30 cellular contexts compared by ENCODE assay signal in the genomic region with DNA sequence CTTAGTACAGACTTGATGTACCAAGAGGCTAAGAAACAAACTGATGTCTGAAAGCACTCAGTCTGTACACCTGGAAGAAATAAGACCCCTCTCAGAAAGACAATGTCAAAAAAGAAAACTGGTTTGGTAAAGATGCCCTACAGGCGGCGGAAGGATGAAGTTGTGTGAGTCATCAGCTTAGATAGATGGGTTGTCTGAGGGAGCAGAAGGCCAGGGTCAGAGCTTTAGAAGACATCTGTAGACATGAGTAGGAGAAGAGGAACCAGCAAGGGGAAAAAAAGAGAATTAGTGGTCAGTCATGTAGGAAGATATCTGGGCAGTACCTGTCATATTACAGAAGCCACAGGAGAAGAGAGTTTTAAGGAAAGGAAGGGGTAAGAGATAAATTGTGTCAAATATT. TPM values are rescaled to one million over a fixed set of nuclear protein-coding genes. Genes with fewer than 3 reads are reported as not detected.
"Had no signal": no experiment of that assay in that cellular context is flagged by ENCODE, and none has a peak within 500 bp of the region (broad histone marks: within the 10 kb centered on the region; RNA-seq: fewer than 3 reads in every experiment).

No MANE protein-coding gene starts in this region.

- FAIRE-seq: RCC 7860, TTC549 had no signal

- H3K4me3 ChIP-seq: PC-9 had no signal

- H3K4me3 Mint-ChIP-seq: activated CD4-positive, alpha-beta T cell treated with anti-CD3 and anti-CD28 coated beads for 36 hours; activated CD4-positive, alpha-beta T cell treated with anti-CD3 and anti-CD28 coated beads, Interleukin-2, amount 10 ng/mL, durations not matched to agents 7 days and 5 days; activated CD8-positive, alpha-beta T cell treated with anti-CD3 and anti-CD28 coated beads, Interleukin-2, amount 10 ng/mL, durations not matched to agents 7 days and 5 days; activated naive CD4-positive, alpha-beta T cell treated with anti-CD3 and anti-CD28 coated beads for 36 hours; activated T-cell treated with anti-CD3 and anti-CD28 coated beads, Interleukin-2, amount 50 U/mL, for 24 hours; WTC11 had no signal

- DNase-seq: activated CD4-positive, alpha-beta T cell treated with anti-CD3 and anti-CD28 coated beads for 36 hours; activated CD4-positive, alpha-beta T cell treated with anti-CD3 and anti-CD28 coated beads, Interleukin-2, amount 10 ng/mL, durations not matched to agents 7 days and 5 days; activated CD4-positive, alpha-beta T cell treated with anti-CD3 and anti-CD28 coated beads, Interleukin-2, amount 50 U/mL, for 48 hours; activated CD8-positive, alpha-beta T cell treated with anti-CD3 and anti-CD28 coated beads, Interleukin-2, amount 10 ng/mL, durations not matched to agents 7 days and 5 days; activated gamma-delta T cell; activated naive CD4-positive, alpha-beta T cell treated with anti-CD3 and anti-CD28 coated beads for 36 hours; activated T-cell treated with anti-CD3 and anti-CD28 coated beads, Interleukin-2, amount 50 U/mL, for 24 hours; amniotic stem cell; aorta; brain microvascular endothelial cell; central memory CD4-positive, alpha-beta T cell; NCI-H1092; NCI-H1436 treated with DMSO at 0.1 percent for 48 hours; NCI-H1694 treated with DMSO at 0.1 percent for 48 hours; NCI-H2029; NCI-H345; NCI-H524 treated with DMSO at 0.1 percent for 48 hours; PC-9; Right ventricle myocardium superior; SW 1271; T-helper 1 cell; T-helper 2 cell; T1000 had no signal

- H3K27ac Mint-ChIP-seq: activated CD4-positive, alpha-beta T cell treated with anti-CD3 and anti-CD28 coated beads for 36 hours; activated CD4-positive, alpha-beta T cell treated with anti-CD3 and anti-CD28 coated beads, Interleukin-2, amount 10 ng/mL, durations not matched to agents 7 days and 5 days; activated CD8-positive, alpha-beta T cell treated with anti-CD3 and anti-CD28 coated beads, Interleukin-2, amount 10 ng/mL, durations not matched to agents 7 days and 5 days; activated naive CD4-positive, alpha-beta T cell treated with anti-CD3 and anti-CD28 coated beads for 36 hours; activated naive CD4-positive, alpha-beta T cell treated with anti-CD3 and anti-CD28 coated beads, Interleukin-2, amount 50 U/mL, for 72 hours; activated T-cell treated with anti-CD3 and anti-CD28 coated beads, Interleukin-2, amount 50 U/mL, for 24 hours; activated T-helper 2 cell treated with anti-CD3 and anti-CD28 coated beads, Interferon-gamma antibody, Interleukin-2, Interleukin-4, amounts not matched to agents 10 μg/mL and 5 μg/mL and 100 μg/mL, durations not matched to agents 14 hours and 24 hours and 36 hours; WTC11 had no signal

- H3K27me3 ChIP-seq: brain microvascular endothelial cell had no signal

- H3K36me3 Mint-ChIP-seq: activated naive CD4-positive, alpha-beta T cell treated with anti-CD3 and anti-CD28 coated beads, Interleukin-2, amount 50 U/mL, for 72 hours; WTC11 had no signal

- H3K4me2 ChIP-seq: PC-9 had no signal

- H2AFZ ChIP-seq: PC-9 had no signal

- ATAC-seq: activated CD4-positive, alpha-beta T cell treated with anti-CD3 and anti-CD28 coated beads for 36 hours; activated CD4-positive, CD25-positive, alpha-beta regulatory T cell treated with anti-CD3 and anti-CD28 coated beads, Interleukin-2, amount 50 U/mL, for 24 hours; activated CD8-positive, alpha-beta T cell treated with anti-CD3 and anti-CD28 coated beads, Interleukin-2, amount 10 ng/mL, durations not matched to agents 7 days and 5 days; activated naive CD4-positive, alpha-beta T cell treated with anti-CD3 and anti-CD28 coated beads, Interleukin-2, amount 50 U/mL, for 72 hours; WTC11 had no signal

- H3K9me3 Mint-ChIP-seq: activated CD4-positive, alpha-beta T cell treated with anti-CD3 and anti-CD28 coated beads, Interleukin-2, amount 10 ng/mL, durations not matched to agents 7 days and 5 days; activated naive CD4-positive, alpha-beta T cell treated with anti-CD3 and anti-CD28 coated beads for 36 hours; activated naive CD4-positive, alpha-beta T cell treated with anti-CD3 and anti-CD28 coated beads, Interleukin-2, amount 50 U/mL, for 72 hours; activated T-cell treated with anti-CD3 and anti-CD28 coated beads, Interleukin-2, amount 50 U/mL, for 24 hours; activated T-helper 2 cell treated with anti-CD3 and anti-CD28 coated beads, Interferon-gamma antibody, Interleukin-2, Interleukin-4, amounts not matched to agents 10 μg/mL and 5 μg/mL and 100 μg/mL, durations not matched to agents 14 hours and 24 hours and 36 hours; WTC11 had no signal

- H3K27ac ChIP-seq: brain microvascular endothelial cell, PC-9 had no signal

- H3K4me1 Mint-ChIP-seq: activated CD4-positive, alpha-beta T cell treated with anti-CD3 and anti-CD28 coated beads for 36 hours; activated CD4-positive, alpha-beta T cell treated with anti-CD3 and anti-CD28 coated beads, Interleukin-2, amount 10 ng/mL, durations not matched to agents 7 days and 5 days had no signal

RNA-seq across cellular contexts. Expression of a gene that starts 8.3 kb away (rescaled TPM):
- total RNA-seq: activated CD4-positive, alpha-beta T cell treated with anti-CD3 and anti-CD28 coated beads for 36 hours; activated CD4-positive, alpha-beta T cell treated with anti-CD3 and anti-CD28 coated beads, Interleukin-2, amount 10 ng/mL, durations not matched to agents 7 days and 5 days; activated CD8-positive, alpha-beta T cell treated with anti-CD3 and anti-CD28 coated beads, Interleukin-2, amount 10 ng/mL, durations not matched to agents 7 days and 5 days; activated naive CD4-positive, alpha-beta T cell treated with anti-CD3 and anti-CD28 coated beads for 36 hours; activated naive CD4-positive, alpha-beta T cell treated with anti-CD3 and anti-CD28 coated beads, Interleukin-2, amount 50 U/mL, for 72 hours; activated T-helper 2 cell treated with anti-CD3 and anti-CD28 coated beads, Interferon-gamma antibody, Interleukin-2, Interleukin-4, amounts not matched to agents 10 μg/mL and 5 μg/mL and 100 μg/mL, durations not matched to agents 14 hours and 24 hours and 36 hours; OCI-LY7 had no signal

RNA-seq across cellular contexts. Expression of a gene that starts 15.7 kb away (rescaled TPM):
- total RNA-seq: activated CD4-positive, alpha-beta T cell treated with anti-CD3 and anti-CD28 coated beads, Interleukin-2, amount 10 ng/mL, durations not matched to agents 7 days and 5 days; activated CD8-positive, alpha-beta T cell treated with anti-CD3 and anti-CD28 coated beads, Interleukin-2, amount 10 ng/mL, durations not matched to agents 7 days and 5 days; activated T-helper 2 cell treated with anti-CD3 and anti-CD28 coated beads, Interferon-gamma antibody, Interleukin-2, Interleukin-4, amounts not matched to agents 10 μg/mL and 5 μg/mL and 100 μg/mL, durations not matched to agents 14 hours and 24 hours and 36 hours; OCI-LY7 had no signal
